ENCODE assay signal across 8 cellular contexts in the genomic region with DNA sequence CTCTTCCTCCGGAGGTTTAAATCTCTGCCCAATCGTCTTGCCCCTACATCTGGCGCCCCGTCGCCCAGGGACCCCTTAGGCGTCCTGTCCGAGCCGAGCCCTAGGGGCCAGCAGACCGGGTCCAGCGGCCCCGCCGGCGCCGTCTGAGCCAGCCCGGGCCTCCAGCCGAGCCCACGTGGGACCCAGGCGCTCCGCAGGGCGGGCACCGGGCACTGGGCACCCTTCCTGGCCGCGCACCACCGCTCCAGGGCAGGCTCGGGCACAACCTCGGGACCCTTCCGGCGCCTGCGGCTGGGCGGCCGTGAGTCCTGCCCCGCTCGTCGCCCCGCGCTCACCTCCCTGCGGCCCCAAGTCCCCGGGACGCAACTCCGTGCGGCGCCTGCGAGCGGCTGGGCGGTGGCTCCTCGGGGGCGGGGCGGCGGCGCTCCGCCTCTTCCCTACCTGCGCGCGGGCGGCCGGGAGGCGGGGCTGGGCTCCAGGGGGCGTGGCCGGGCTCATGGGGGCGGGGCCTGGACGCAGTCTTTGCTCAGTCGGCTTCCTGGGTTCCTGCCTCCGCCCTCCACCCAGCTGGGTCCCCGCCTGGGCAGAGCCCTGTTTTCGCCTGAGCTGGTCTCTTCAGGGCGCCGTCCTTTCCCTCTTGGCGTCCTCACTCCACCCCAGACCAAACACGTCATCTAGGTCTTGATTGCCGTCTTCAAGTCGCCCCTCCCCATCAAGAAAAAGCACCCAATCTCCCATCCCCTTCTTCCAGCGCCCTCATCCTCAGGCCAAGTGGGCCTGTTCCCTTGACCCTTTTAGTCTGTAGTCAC. TPM values are rescaled to one million over a fixed set of nuclear protein-coding genes. Genes with fewer than 3 reads are reported as not detected.
DNase-seq lines count a peak whose midpoint lies in the region; ATAC-seq and TF ChIP-seq lines count a peak whose summit lies in the region.

RHBDF2 (minus strand) TSS at position 406 of the 809 bp plus-strand sequence. CDS start 19,899 bp downstream, outside the sequence.

- TF ChIP-seq CTCF in HL-60 (IDR thresholded peaks at IDR 0.05; ENCODE audit: insufficient read depth, low read length): no peak

- H3K4me3 ChIP-seq in HL-60 (replicated peaks; ENCODE audit: insufficient read depth, low read length) (peak within 1 kb of the TSS; percentile 78), endocrine pancreas (ENCODE audit: control insufficient read depth, insufficient read depth, low read length) (no peak within 1 kb of the TSS), mesodermal cell (ENCODE audit: extremely low read depth, insufficient read depth, low read length, poor library complexity, severe bottlenecking) (peak within 1 kb of the TSS; percentile 59)

- peak within 1 kb of the TSS; percentile 44 for H3K27ac ChIP-seq in HL-60 (replicated peaks)
- no peak within 1 kb of the TSS for H3K27ac ChIP-seq in mesodermal cell (ENCODE audit: low read depth, low read length, severe bottlenecking)

- no peaks in the 10 kb centered on the region for H3K9me3 ChIP-seq in endocrine pancreas (ENCODE audit: control insufficient read depth, low read length)
- H3K9me3 ChIP-seq in mesodermal cell (ENCODE audit: control insufficient read depth, low read length): no peaks in the 10 kb centered on the region

- H3K36me3 ChIP-seq in endocrine pancreas (ENCODE audit: control insufficient read depth, insufficient read depth, low read length): no peaks in the 10 kb centered on the region
- no peaks in the 10 kb centered on the region for H3K36me3 ChIP-seq in mesodermal cell (ENCODE audit: control insufficient read depth, insufficient read depth, low read length)

- H3K27me3 ChIP-seq in HL-60 (ENCODE audit: insufficient read depth, poor library complexity, severe bottlenecking) (no peaks in the 10 kb centered on the region), endocrine pancreas (ENCODE audit: control insufficient read depth, insufficient read depth, low read length) (no peaks in the 10 kb centered on the region)

- peak; percentile 92 for DNase-seq in CD1c-positive myeloid dendritic cell (ENCODE audit: extremely low spot score)
- peak; percentile 88 to 91 for DNase-seq in HL-60 (ENCODE audit: low read depth in 1 of 2, low spot score in 1 of 2)
- DNase-seq in NOMO-1 treated with dmso at 0.1 percent for 144 hours (lab: John Stamatoyannopoulos, UW; ENCODE audit: unreplicated experiment): peak; percentile 41
- DNase-seq in activated CD8-positive, alpha-beta memory T cell treated with anti-CD3 and anti-CD28 coated beads, Interleukin-2, amount 50 U/mL, for 1 hour (ENCODE audit: extremely low read depth): peak; percentile 68
- DNase-seq in stimulated activated CD8-positive, alpha-beta memory T cell treated with anti-CD3 and anti-CD28 coated beads, Interleukin-15, amount 100 ng/mL, for 4 hours (ENCODE audit: low read depth in 2 of 2): peak; percentile 89 to 91

- 4 to 5% methylated on average over 59 to 66 of the region's 72 CpGs for WGBS in mesodermal cell (ENCODE audit: insufficient coverage in 2 of 2), 2 experiments

- ATAC-seq in GM19438 (IDR thresholded peaks at IDR 0.05; ENCODE audit: low read depth, unreplicated experiment): peak; percentile 74

- H3K4me1 ChIP-seq in endocrine pancreas (ENCODE audit: control insufficient read depth, insufficient read depth, low read length) (no peaks in the 10 kb centered on the region), mesodermal cell (ENCODE audit: control insufficient read depth, insufficient read depth, low read length, poor library complexity, severe bottlenecking) (peaks cover 24% of the 10 kb centered on the region)

- H3K9ac ChIP-seq in endocrine pancreas (ENCODE audit: control insufficient read depth, insufficient read depth, low read length): peak within 1 kb of the TSS; percentile 78

RNA-seq across cellular contexts. Expression of gene RHBDF2, which starts in this region (rescaled TPM):
- 9.0 TPM for polyA plus RNA-seq in mesodermal cell (2013, experiment 1 of 2)
- polyA plus RNA-seq in mesodermal cell (2013, experiment 2 of 2): 8.2 TPM

Comparison
In these comparisons a context has a peak if more than half of its experiments do, and no peak if none do; other contexts are left out.
1. DNase-seq: peak in every context shown above with its lines; median percentile 92 in CD1c-positive myeloid dendritic cell; 90 in stimulated activated CD8-positive, alpha-beta memory T cell treated with anti-CD3 and anti-CD28 coated beads, Interleukin-15, amount 100 ng/mL, for 4 hours; 90 in HL-60; 68 in activated CD8-positive, alpha-beta memory T cell treated with anti-CD3 and anti-CD28 coated beads, Interleukin-2, amount 50 U/mL, for 1 hour; 41 in NOMO-1 treated with dmso at 0.1 percent for 144 hours.